ENCODE assay signal across 8 cellular contexts in genomic region chr2:178914259-178914849, GRCh38.
DNase-seq lines count a peak whose midpoint lies in the region; ATAC-seq and TF ChIP-seq lines count a peak whose summit lies in the region.

No MANE protein-coding gene starts in this region.

- no peaks in the 10 kb centered on the region for H3K9me3 ChIP-seq in right lobe of liver

- no peak overlapping the region for H3K27ac ChIP-seq in right lobe of liver

- no peaks in the 10 kb centered on the region for H3K27me3 ChIP-seq in right lobe of liver

- ATAC-seq in GM19025 (IDR thresholded peaks at IDR 0.05; ENCODE audit: low read depth, unreplicated experiment): peak; percentile 76
- ATAC-seq in HG03196 (IDR thresholded peaks at IDR 0.05; ENCODE audit: unreplicated experiment): peak; percentile 86
- ATAC-seq in right lobe of liver: peak; percentile 98 to 100 (median 99)

- 17% methylated on average over 4 of the region's 4 CpGs for WGBS in right lobe of liver (ENCODE audit: insufficient coverage, low coverage, low lambda C conversion rate, missing lambda C conversion rate)

- intact Hi-C loops in right lobe of liver (cut with DNase I): no loop called here

- H3K4me3 ChIP-seq in right lobe of liver: no peak overlapping the region

- DNase-seq in Ammon's horn (ENCODE audit: low spot score) (peak; percentile 91), NCI-H446 treated with DMSO at 0.1 percent for 48 hours (lab: John Stamatoyannopoulos, UW) (peak; percentile 64), dedifferentiated amniotic fluid mesenchymal stem cell (ENCODE audit: extremely low spot score) (peak; percentile 80), right lobe of liver (peak; percentile 76 to 80 (median 78))
- peak; percentile 83 for DNase-seq in activated CD4-positive, alpha-beta T cell treated with anti-CD3 and anti-CD28 coated beads for 48 hours
- DNase-seq in stimulated activated CD4-positive, alpha-beta T cell treated with anti-CD3 and anti-CD28 coated beads, TNF-alpha, amount 100 ng/mL, for 48 hours (ENCODE audit: low read depth in 3 of 3): peak; percentile 47 to 65 (median 54)

- TF ChIP-seq POLR2A in right lobe of liver (IDR thresholded peaks at IDR 0.05): no peak

- H3K36me3 ChIP-seq in right lobe of liver: no peaks in the 10 kb centered on the region

- peak; percentile 70 to 85 (median 83) for TF ChIP-seq CTCF in right lobe of liver (IDR thresholded peaks at IDR 0.05)

- H3K4me1 ChIP-seq in right lobe of liver: no peaks in the 10 kb centered on the region
